8 cellular contexts compared by ENCODE assay signal in genomic region chr20:34956041-34956458, GRCh38. TPM values are rescaled to one million over a fixed set of nuclear protein-coding genes. Genes with fewer than 3 reads are reported as not detected.
A peak's percentile ranks its signal among the peaks of the same experiment; 100 is the strongest.
DNase-seq lines count a peak whose midpoint lies in the region; ATAC-seq and TF ChIP-seq lines count a peak whose summit lies in the region.

No MANE protein-coding gene starts in this region.

- no peak for TF ChIP-seq CTCF in astrocyte of the spinal cord (IDR thresholded peaks at IDR 0.05; ENCODE audit: low read depth, low read length)
- TF ChIP-seq CTCF in lower lobe of right lung (IDR thresholded peaks at IDR 0.05) = peak; percentile 51
- TF ChIP-seq CTCF in type B pancreatic cell (conservative IDR thresholded peaks at IDR 0.05) = no peak

- CTCF ChIA-PET in activated naive CD4-positive, alpha-beta T cell treated with anti-CD3 and anti-CD28 coated beads for 36 hours (lab: Charles Lee) = interaction anchor here (0.6 to 6.5 kb wide), 12 partner anchors 11 to 139 kb away, joined by 3 to 122 read pairs (median 4); partner anchors contain the start of genes ACSS2 and GGT7

- H3K9me3 ChIP-seq in lower lobe of right lung = no peaks in the 10 kb centered on the region

- peaks cover 14% of the 10 kb centered on the region for H3K4me1 ChIP-seq in lower lobe of right lung

- H3K27me3 ChIP-seq in lower lobe of right lung (ENCODE audit: low read depth) = no peaks in the 10 kb centered on the region

- no peaks in the 10 kb centered on the region for H3K9me3 Mint-ChIP-seq in activated naive CD4-positive, alpha-beta T cell treated with anti-CD3 and anti-CD28 coated beads for 36 hours
- peaks cover 4% of the 10 kb centered on the region for H3K9me3 Mint-ChIP-seq in type B pancreatic cell

- peak overlapping the region; percentile 92 for H3K27ac Mint-ChIP-seq in activated naive CD4-positive, alpha-beta T cell treated with anti-CD3 and anti-CD28 coated beads for 36 hours
- H3K27ac Mint-ChIP-seq in type B pancreatic cell = peak overlapping the region; percentile 98

- no peak for DNase-seq in activated naive CD4-positive, alpha-beta T cell treated with anti-CD3 and anti-CD28 coated beads for 36 hours
- no peak for DNase-seq in activated naive CD4-positive, alpha-beta T cell treated with anti-CD3 and anti-CD28 coated beads, Interleukin-2, amount 50 U/mL, for 16 hours
- DNase-seq in astrocyte of the spinal cord (ENCODE audit: low read depth, low spot score) (no peak), lower lobe of right lung (no peak), type B pancreatic cell (ENCODE audit: extremely low spot score, unreplicated experiment) (no peak), SW 1271 (lab: John Stamatoyannopoulos, UW) (no peak), T1000 (lab: John Stamatoyannopoulos, UW) (no peak)

- H3K4me1 Mint-ChIP-seq in activated naive CD4-positive, alpha-beta T cell treated with anti-CD3 and anti-CD28 coated beads for 36 hours (ENCODE audit: low read depth) = peaks cover 36% of the 10 kb centered on the region
- peaks cover 46% of the 10 kb centered on the region for H3K4me1 Mint-ChIP-seq in type B pancreatic cell (ENCODE audit: unreplicated experiment)

- no peaks in the 10 kb centered on the region for H3K27me3 Mint-ChIP-seq in activated naive CD4-positive, alpha-beta T cell treated with anti-CD3 and anti-CD28 coated beads for 36 hours (ENCODE audit: low read depth)
- H3K27me3 Mint-ChIP-seq in type B pancreatic cell = peaks cover 4% of the 10 kb centered on the region

- H3K4me3 ChIP-seq in astrocyte of the spinal cord (ENCODE audit: low read depth, low read length) (peak overlapping the region; percentile 62), lower lobe of right lung (peak overlapping the region; percentile 84)

- intact Hi-C loops in activated naive CD4-positive, alpha-beta T cell treated with anti-CD3 and anti-CD28 coated beads for 36 hours (cut with micrococcal nuclease) = loop anchor here (5.0 kb wide), 2 partner anchors 191 to 321 kb away; partner anchors contain the start of genes EDEM2 and MMP24OS
- intact Hi-C loops in lower lobe of right lung (cut with DNase I) = no loop called here

- peaks cover 6% of the 10 kb centered on the region for H3K36me3 ChIP-seq in lower lobe of right lung

- ATAC-seq in lower lobe of right lung = no peak
- ATAC-seq in HG02678 (IDR thresholded peaks at IDR 0.05; ENCODE audit: unreplicated experiment) = no peak

- H3K27ac ChIP-seq in lower lobe of right lung = peak overlapping the region; percentile 88

- H3K36me3 Mint-ChIP-seq in activated naive CD4-positive, alpha-beta T cell treated with anti-CD3 and anti-CD28 coated beads for 36 hours (ENCODE audit: low read depth) = peaks cover 5% of the 10 kb centered on the region
- H3K36me3 Mint-ChIP-seq in type B pancreatic cell = no peaks in the 10 kb centered on the region

- in situ Hi-C loops in astrocyte of the spinal cord (cut with HindIII; ENCODE audit: low sequenced_read_pairs) = no loop called here

- H3K4me3 Mint-ChIP-seq in activated naive CD4-positive, alpha-beta T cell treated with anti-CD3 and anti-CD28 coated beads for 36 hours = peak overlapping the region; percentile 98
- peak overlapping the region; percentile 96 for H3K4me3 Mint-ChIP-seq in type B pancreatic cell

RNA-seq across cellular contexts. Expression of gene MYH7B, which starts 0.4 kb away (rescaled TPM):
- under 1 TPM; 0.20 to 0.86 TPM for total RNA-seq in activated naive CD4-positive, alpha-beta T cell treated with anti-CD3 and anti-CD28 coated beads for 36 hours
- total RNA-seq in lower lobe of right lung (0.56 TPM), type B pancreatic cell (ENCODE audit: low replicate concordance) (0.50 and 1.2 TPM in 2 replicates)

RNA-seq across cellular contexts. Expression of gene GSS, which starts 0.4 kb away (rescaled TPM):
- total RNA-seq in activated naive CD4-positive, alpha-beta T cell treated with anti-CD3 and anti-CD28 coated beads for 36 hours = 10 to 100 TPM; 84.3 to 86.0 TPM
- total RNA-seq in lower lobe of right lung = 28.8 TPM
- 43.3 and 66.4 TPM in 2 replicates for total RNA-seq in type B pancreatic cell (ENCODE audit: low replicate concordance)
